ENCODE assay signal across 20 cellular contexts in genomic region chr15:72020799-72021198, GRCh38.
"Had no signal": no experiment of that assay in that cellular context is flagged by ENCODE, and none has a peak within 500 bp of the region (broad histone marks: within the 10 kb centered on the region; RNA-seq: fewer than 3 reads in every experiment).

No MANE protein-coding gene starts in this region.

- FAIRE-seq: endothelial cell of umbilical vein, islet of Langerhans, keratinocyte had no signal

- ATAC-seq: gastroesophageal sphincter, heart left ventricle, left cardiac atrium, left lung, left ventricle myocardium superior, lower lobe of right lung, mucosa of descending colon had no signal

- DNase-seq: dermis blood vessel endothelial cell; dorsolateral prefrontal cortex; effector CD4-positive, alpha-beta T cell; effector memory CD4-positive, alpha-beta T cell; foreskin fibroblast; foreskin melanocyte; heart left ventricle; hippocampal formation; left cardiac atrium; left lung; left ventricle myocardium superior; lower lobe of right lung; mesenchymal stem cell; mucosa of descending colon had no signal

- H3K27ac ChIP-seq: coronary artery, dorsolateral prefrontal cortex, esophagus muscularis mucosa, heart left ventricle, left lung, lower lobe of right lung had no signal

- H3K4me3 ChIP-seq: coronary artery, dorsolateral prefrontal cortex, esophagus muscularis mucosa, gastroesophageal sphincter, heart left ventricle, left lung, lower lobe of right lung, mucosa of descending colon had no signal

- H3K27me3 ChIP-seq: dorsolateral prefrontal cortex, esophagus muscularis mucosa, gastroesophageal sphincter, heart left ventricle, left lung had no signal

- H3K4me1 ChIP-seq: heart left ventricle, left lung, lower lobe of right lung had no signal

- H3K9me3 ChIP-seq: esophagus muscularis mucosa, gastroesophageal sphincter, left lung, lower lobe of right lung, mucosa of descending colon had no signal
